Comparison of ENCODE assay signal across 7 cellular contexts in the genomic region with DNA sequence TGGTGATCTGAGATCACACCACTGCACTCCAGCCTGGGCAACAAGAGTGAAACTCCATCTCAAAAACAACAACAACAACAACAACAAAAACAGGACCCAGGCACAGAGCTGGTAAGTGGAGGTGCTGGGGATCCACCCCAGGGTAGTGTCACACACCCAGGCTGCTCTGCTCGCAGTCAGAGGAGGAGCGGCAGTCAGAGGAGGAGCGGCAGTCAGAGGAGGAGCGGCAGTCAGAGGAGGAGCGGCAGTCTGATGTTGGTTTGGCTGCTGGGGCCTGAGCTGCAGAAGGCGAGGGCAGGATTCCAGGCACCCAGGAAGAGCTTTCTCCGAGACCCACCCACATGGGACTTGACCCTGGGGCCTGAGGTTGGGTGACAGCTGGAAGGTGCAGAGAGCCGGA. TPM values are rescaled to one million over a fixed set of nuclear protein-coding genes. Genes with fewer than 3 reads are reported as not detected.
A peak's percentile ranks its signal among the peaks of the same experiment; 100 is the strongest.
DNase-seq lines count a peak whose midpoint lies in the region; ATAC-seq, FAIRE-seq and TF ChIP-seq lines count a peak whose summit lies in the region.
"Not testable (repeated sequence)": the region's sequence is repeated elsewhere in the genome, so short reads cannot be mapped to it uniquely, and the experiment has no call there.

No MANE protein-coding gene starts in this region.

- BruUV-seq in IMR-90 (replicated peaks; lab: Mats Ljungman, UMichigan); HepG2 (replicated peaks; lab: Mats Ljungman, UMichigan): not testable (repeated sequence)

- not testable (repeated sequence) for H4K91ac ChIP-seq in IMR-90 (ENCODE audit: insufficient read depth, low read depth, low read length); neuronal stem cell (ENCODE audit: low read depth, low read length, poor library complexity)

- H3K9me1 ChIP-seq in IMR-90 (ENCODE audit: insufficient read depth, low read length) = not testable (repeated sequence)

- H3K79me1 ChIP-seq in IMR-90 (ENCODE audit: low read depth in 1 of 2, low read length in 2 of 2); neuronal stem cell (ENCODE audit: low read depth, low read length): not testable (repeated sequence)

- intact Hi-C loops in IMR-90 (cut with micrococcal nuclease) = loop anchor here (2.0 to 5.0 kb wide), 2 partner anchors 503 to 665 kb away; no protein-coding TSS in a partner anchor
- intact Hi-C loops in HepG2 (cut with micrococcal nuclease; ENCODE audit: unreplicated experiment) = not testable (repeated sequence)

- not testable (repeated sequence) for H3K9me3 Mint-ChIP-seq in stimulated activated effector memory CD8-positive, alpha-beta T cell treated with anti-CD3 and anti-CD28 coated beads, Interleukin-12 subunit alpha, Interleukin-12 subunit beta, amount 100 ng/mL, for 72 hours

- H2AFZ ChIP-seq in IMR-90 (replicated peaks; ENCODE audit: low read length, poor library complexity) = peak overlapping the region; percentile 43
- H2AFZ ChIP-seq in HepG2 (ENCODE audit: low read length); neuronal stem cell (ENCODE audit: low read length): not testable (repeated sequence)

- 60% methylated on average over 2 of the region's 8 CpGs; no CpG with 5 or more reads in 1 of the 2 experiments for WGBS in IMR-90 (ENCODE audit: extremely low coverage in 2 of 2, insufficient read length in 1 of 2), 2 experiments
- 4% methylated on average over 7 of the region's 8 CpGs for WGBS in HepG2 (ENCODE audit: low lambda C conversion rate)
- WGBS in neuronal stem cell (ENCODE audit: extremely low coverage in 2 of 2, insufficient read length in 2 of 2, insufficient replicate concordance in 1 of 2), 2 donors = no CpG with 5 or more reads among the region's 8 CpGs

- H4K5ac ChIP-seq in IMR-90 (ENCODE audit: low read depth, low read length) = not testable (repeated sequence)

- H3K4ac ChIP-seq in IMR-90 (ENCODE audit: low read depth, low read length); neuronal stem cell (ENCODE audit: low read length): not testable (repeated sequence)

- not testable (repeated sequence) for H3K4me1 Mint-ChIP-seq in stimulated activated effector memory CD8-positive, alpha-beta T cell treated with anti-CD3 and anti-CD28 coated beads, Interleukin-12 subunit alpha, Interleukin-12 subunit beta, amount 100 ng/mL, for 72 hours

- H2AK9ac ChIP-seq in IMR-90 (replicated peaks; ENCODE audit: low read depth, low read length, poor library complexity) = not testable (repeated sequence)

- H2BK120ac ChIP-seq in IMR-90 (ENCODE audit: low read depth, low read length); neuronal stem cell (ENCODE audit: low read depth, low read length): not testable (repeated sequence)

- H2BK20ac ChIP-seq in IMR-90 (ENCODE audit: low read depth, low read length) = not testable (repeated sequence)

- not testable (repeated sequence) for FAIRE-seq in HepG2 (lab: Jason Lieb, UNC)

- not testable (repeated sequence) for H2BK5ac ChIP-seq in IMR-90 (ENCODE audit: low read depth, low read length, poor library complexity, severe bottlenecking); neuronal stem cell (ENCODE audit: low read length)

- not testable (repeated sequence) for DNase-seq in IMR-90; HepG2 (ENCODE audit: low spot score); neuronal stem cell (ENCODE audit: low spot score); stimulated activated effector memory CD8-positive, alpha-beta T cell treated with anti-CD3 and anti-CD28 coated beads, Interleukin-12 subunit alpha, Interleukin-12 subunit beta, amount 100 ng/mL, for 72 hours (ENCODE audit: low spot score in 2 of 2)

- not testable (repeated sequence) for H3K9me3 ChIP-seq in HEK293 (ENCODE audit: control insufficient read depth, insufficient read depth, low read depth, low read length); IMR-90 (ENCODE audit: control insufficient read depth, insufficient read depth, low read length); HepG2 (ENCODE audit: low read length); neuronal stem cell (replicated peaks in 1 of 2; ENCODE audit: control insufficient read depth in 2 of 2, insufficient read depth in 1 of 2, low read depth in 1 of 2, low read length in 2 of 2); neutrophil

- not testable (repeated sequence) for H3K4me3 ChIP-seq in HEK293 (ENCODE audit: low read depth, low read length); IMR-90 (ENCODE audit: insufficient read depth, low read depth, low read length); neuronal stem cell (ENCODE audit: low read length in 2 of 2)
- H3K4me3 ChIP-seq in HepG2 (replicated peaks in 1 of 3; ENCODE audit: insufficient read depth in 1 of 3, low read depth in 2 of 3, low read length in 3 of 3) (peak overlapping the region in 1 of 3 experiments; percentile 55; a peak in 1 of 6 replicates), neutrophil (ENCODE audit: low read depth in 1 of 2, low read length in 1 of 2) (peak overlapping the region in 1 of 2 experiments; percentile 30)

- not testable (repeated sequence) for H2BK12ac ChIP-seq in neuronal stem cell (ENCODE audit: low read length)

- H3K27me3 ChIP-seq in IMR-90 (ENCODE audit: control insufficient read depth, insufficient read depth, low read length); HepG2 (ENCODE audit: control insufficient read depth in 1 of 2, insufficient read depth in 2 of 2, low read length in 2 of 2); neuronal stem cell (ENCODE audit: control insufficient read depth in 3 of 3, insufficient read depth in 3 of 3, low read depth in 1 of 3, low read length in 3 of 3); neutrophil: not testable (repeated sequence)

- POLR2A ChIA-PET in HEK293 (lab: Yijun Ruan, JAX) (interaction anchor here (2.1 kb wide), 1 partner anchor 10 kb away, joined by 5 read pairs; the partner anchor contains the start of gene PTPN23), HepG2 (lab: Yijun Ruan, JAX) (interaction anchor here (4.1 kb wide), 1 partner anchor 10 kb away, joined by 25 read pairs; the partner anchor contains the start of gene PTPN23)
- POLR2A ChIA-PET in IMR-90 (lab: Charles Lee; ENCODE audit: unreplicated experiment) = not testable (repeated sequence)

- not testable (repeated sequence) for H3K79me2 ChIP-seq in HepG2 (ENCODE audit: insufficient read depth, low read length)

- not testable (repeated sequence) for H3K14ac ChIP-seq in IMR-90 (replicated peaks; ENCODE audit: low read depth, low read length); neuronal stem cell (ENCODE audit: low read length)

- not testable (repeated sequence) for TF ChIP-seq POLR2A in IMR-90 (IDR thresholded peaks at IDR 0.05; ENCODE audit: low read depth, low read length); HepG2 (IDR thresholded peaks at IDR 0.05; ENCODE audit: insufficient read depth in 1 of 2, low read depth in 2 of 2, low read length in 2 of 2)

- H3K18ac ChIP-seq in IMR-90 (ENCODE audit: low read depth, low read length) = not testable (repeated sequence)
- peak overlapping the region; percentile 9 for H3K18ac ChIP-seq in neuronal stem cell (ENCODE audit: low read length)

- not testable (repeated sequence) for TF ChIP-seq RAD21 in IMR-90 (IDR thresholded peaks at IDR 0.05; ENCODE audit: low read length); HepG2 (CRISPR knock-in tag; IDR thresholded peaks at IDR 0.05)

- H3K4me2 ChIP-seq in IMR-90 (ENCODE audit: low read depth, low read length); neuronal stem cell (ENCODE audit: insufficient read depth, low read length, poor library complexity, severe bottlenecking): not testable (repeated sequence)
- peak overlapping the region; percentile 62 for H3K4me2 ChIP-seq in HepG2 (ENCODE audit: low read depth, low read length)

- not testable (repeated sequence) for TF ChIP-seq EP300 in HepG2 (IDR thresholded peaks at IDR 0.05; ENCODE audit: low read depth in 2 of 2, low read length in 2 of 2); HepG2 (CRISPR knock-in tag; IDR thresholded peaks at IDR 0.05; ENCODE audit: borderline replicate concordance)

- not testable (repeated sequence) for H3K27ac ChIP-seq in HEK293 (ENCODE audit: extremely low read depth, low read depth, low read length); IMR-90 (ENCODE audit: insufficient read depth, low read length); HepG2 (ENCODE audit: extremely low read length, insufficient read depth, low read length); neuronal stem cell (replicated peaks; ENCODE audit: low read length)
- peak overlapping the region; percentile 78 for H3K27ac ChIP-seq in neutrophil

- H4K8ac ChIP-seq in IMR-90 (ENCODE audit: low read depth in 2 of 2, low read length in 2 of 2); neuronal stem cell (ENCODE audit: low read depth, low read length): not testable (repeated sequence)

- H3K56ac ChIP-seq in IMR-90 (ENCODE audit: extremely low read depth, insufficient read depth, low read length) = not testable (repeated sequence)

- not testable (repeated sequence) for H3K4me3 Mint-ChIP-seq in stimulated activated effector memory CD8-positive, alpha-beta T cell treated with anti-CD3 and anti-CD28 coated beads, Interleukin-12 subunit alpha, Interleukin-12 subunit beta, amount 100 ng/mL, for 72 hours

- H3K4me1 ChIP-seq in HEK293 (ENCODE audit: control insufficient read depth, insufficient read depth, low read length); IMR-90 (ENCODE audit: control insufficient read depth, insufficient read depth, low read length); neuronal stem cell (ENCODE audit: control insufficient read depth in 2 of 2, insufficient read depth in 1 of 2, low read depth in 1 of 2, low read length in 2 of 2): not testable (repeated sequence)
- H3K4me1 ChIP-seq in HepG2 (ENCODE audit: insufficient read depth, low read length) (peaks cover 33% of the 10 kb centered on the region), neutrophil (ENCODE audit: control insufficient read depth in 1 of 2, insufficient read depth in 1 of 2, low read depth in 1 of 2, low read length in 1 of 2) (peaks cover 82 to 83% of the 10 kb centered on the region in 2 experiments)

- not testable (repeated sequence) for H2AK5ac ChIP-seq in IMR-90 (ENCODE audit: low read depth, low read length); neuronal stem cell (ENCODE audit: low read depth, low read length)

- not testable (repeated sequence) for H3K9ac ChIP-seq in IMR-90 (ENCODE audit: low read depth, low read length); HepG2 (ENCODE audit: insufficient read depth, low read depth, low read length)
- peak overlapping the region; percentile 73 for H3K9ac ChIP-seq in neuronal stem cell (ENCODE audit: low read depth, low read length, poor library complexity)

- CTCF ChIA-PET in HEK293 (lab: Yijun Ruan, JAX) = interaction anchor here (0.6 to 1.0 kb wide), 4 partner anchors 25 to 373 kb away, joined by 3 to 4 read pairs (median 3); no protein-coding TSS in a partner anchor
- CTCF ChIA-PET in IMR-90 (lab: Yijun Ruan, JAX); HepG2 (lab: Yijun Ruan, JAX; ENCODE audit: low intra/inter-chr PET ratio, low total read pairs): not testable (repeated sequence)

- H4K20me1 ChIP-seq in IMR-90 (ENCODE audit: insufficient read depth, low read length); HepG2 (ENCODE audit: insufficient read depth, low read length): not testable (repeated sequence)

- H3K23ac ChIP-seq in IMR-90 (ENCODE audit: low read depth, low read length); neuronal stem cell (ENCODE audit: low read depth, low read length, poor library complexity): not testable (repeated sequence)

- not testable (repeated sequence) for H3K36me3 ChIP-seq in HEK293 (ENCODE audit: control insufficient read depth in 2 of 2, insufficient read depth in 1 of 2, low read length in 2 of 2); IMR-90 (ENCODE audit: control insufficient read depth, insufficient read depth, low read length); HepG2 (replicated peaks in 1 of 2; ENCODE audit: control insufficient read depth in 1 of 2, insufficient read depth in 2 of 2, low read length in 2 of 2); neuronal stem cell (replicated peaks in 1 of 2; ENCODE audit: control insufficient read depth in 2 of 2, insufficient read depth in 2 of 2, low read length in 2 of 2); neutrophil

- in situ Hi-C loops in IMR-90 (cut with MboI; ENCODE audit: low sequenced_read_pairs) = loop anchor here (25.0 kb wide), 1 partner anchor 658 kb away; the partner anchor contains the start of genes PRSS50 and TMIE
- in situ Hi-C loops in HepG2 (cut with HindIII; ENCODE audit: extremely low pct_ligation_motif_present, low pct_unique_long_range_greater_than_20kb) = not testable (repeated sequence)

- H3K27ac Mint-ChIP-seq in stimulated activated effector memory CD8-positive, alpha-beta T cell treated with anti-CD3 and anti-CD28 coated beads, Interleukin-12 subunit alpha, Interleukin-12 subunit beta, amount 100 ng/mL, for 72 hours = peak overlapping the region; percentile 9

- TF ChIP-seq CTCF in HEK293 (tag by site-specific recombination; IDR thresholded peaks at IDR 0.05); IMR-90 (conservative IDR thresholded peaks at IDR 0.05; ENCODE audit: low read depth, low read length); HepG2 (CRISPR knock-in tag; IDR thresholded peaks at IDR 0.05); neutrophil (IDR thresholded peaks at IDR 0.05): not testable (repeated sequence)

- dilution Hi-C loops in IMR-90 (cut with HindIII; ENCODE audit: low sequenced_read_pairs, unreplicated experiment) = not testable (repeated sequence)

- ATAC-seq in IMR-90 (ENCODE audit: low read depth); stimulated activated effector memory CD8-positive, alpha-beta T cell treated with anti-CD3 and anti-CD28 coated beads, Interleukin-12 subunit alpha, Interleukin-12 subunit beta, amount 100 ng/mL, for 72 hours: not testable (repeated sequence)
- ATAC-seq in esophagus mucosa (peak; percentile 47), HepG2 (peak; percentile 41)

- not testable (repeated sequence) for H2BK15ac ChIP-seq in IMR-90 (ENCODE audit: low read depth, low read length); neuronal stem cell (ENCODE audit: low read length)

- not testable (repeated sequence) for H3K36me3 Mint-ChIP-seq in stimulated activated effector memory CD8-positive, alpha-beta T cell treated with anti-CD3 and anti-CD28 coated beads, Interleukin-12 subunit alpha, Interleukin-12 subunit beta, amount 100 ng/mL, for 72 hours

RNA-seq across cellular contexts. Expression of gene PTPN23, which starts 10.8 kb away (rescaled TPM):
- total RNA-seq in IMR-90 (2012; rRNA removed) (4.4 and 4.5 TPM in 2 replicates), esophagus mucosa (26.1 TPM), HepG2 (2016; rRNA removed; fragmentation: Illumina TruSeq; extraction: Trizol) (3.7 and 13.2 TPM in 2 replicates)
- polyA plus RNA-seq in IMR-90 (2012; rRNA removed) (13.9 and 15.1 TPM in 2 replicates), HepG2 (2011; rRNA removed) (2.3 and 3.2 TPM in 2 replicates)
- polyA plus RNA-seq in IMR-90 (2012; cell fraction: cytosol; rRNA removed) = 7.3 and 8.9 TPM in 2 replicates
- 33.7 and 64.5 TPM in 2 replicates for polyA plus RNA-seq in IMR-90 (2012; cell fraction: nucleus; rRNA removed; ENCODE audit: low replicate concordance)
- 1.3 and 3.2 TPM in 2 replicates for total RNA-seq in HepG2 (2016; cell fraction: cytosol; rRNA removed; fragmentation: Illumina TruSeq; extraction: Trizol; ENCODE audit: low read depth)
- 4.7 and 9.4 TPM in 2 replicates for total RNA-seq in HepG2 (2016; cell fraction: insoluble cytoplasmic fraction; rRNA removed; fragmentation: Illumina TruSeq; extraction: Trizol)
- 3.7 and 4.3 TPM in 2 replicates for total RNA-seq in HepG2 (2016; cell fraction: membrane; rRNA removed; fragmentation: Illumina TruSeq; extraction: Trizol)
- 12.0 and 16.8 TPM in 2 replicates for total RNA-seq in HepG2 (2016; cell fraction: nucleus; rRNA removed; fragmentation: Illumina TruSeq; extraction: Trizol)
- 0.62 and 0.71 TPM in 2 replicates for polyA plus RNA-seq in HepG2 (2011; cell fraction: cytosol; rRNA removed)
- polyA plus RNA-seq in HepG2 (2011; cell fraction: nucleus; rRNA removed) = 24.4 and 28.9 TPM in 2 replicates
- polyA plus RNA-seq in HepG2 (2012) = 13.7 and 19.4 TPM in 2 replicates
- polyA plus RNA-seq in HepG2 (2016; cell fraction: cytosol; fragmentation: Illumina TruSeq; extraction: Trizol; ENCODE audit: low read depth) = 1.3 and 1.5 TPM in 2 replicates
- polyA plus RNA-seq in HepG2 (2016; cell fraction: insoluble cytoplasmic fraction; fragmentation: Illumina TruSeq; extraction: Trizol; ENCODE audit: low read depth) = 6.7 and 10.8 TPM in 2 replicates
- polyA plus RNA-seq in HepG2 (2016; cell fraction: membrane; fragmentation: Illumina TruSeq; extraction: Trizol; ENCODE audit: low read depth) = 2.6 and 3.1 TPM in 2 replicates
- polyA plus RNA-seq in HepG2 (2016; cell fraction: nucleus; fragmentation: Illumina TruSeq; extraction: Trizol; ENCODE audit: insufficient read depth, low read depth) = 27.3 and 29.1 TPM in 2 replicates
- polyA minus RNA-seq in HepG2 (2011; rRNA and poly(A)+ RNA removed; ENCODE audit: low replicate concordance) = 14.1 and 14.5 TPM in 2 replicates
- 8.0 and 8.9 TPM in 2 replicates for polyA minus RNA-seq in HepG2 (2011; cell fraction: cytosol; rRNA and poly(A)+ RNA removed)
- 18.3 and 19.1 TPM in 2 replicates for polyA minus RNA-seq in HepG2 (2011; cell fraction: nucleus; rRNA and poly(A)+ RNA removed)
- 16.8 TPM for polyA plus RNA-seq in neuronal stem cell (2013, experiment 1 of 2)
- 16.8 TPM for polyA plus RNA-seq in neuronal stem cell (2013, experiment 2 of 2)
